8 cellular contexts compared by ENCODE assay signal in the genomic region with DNA sequence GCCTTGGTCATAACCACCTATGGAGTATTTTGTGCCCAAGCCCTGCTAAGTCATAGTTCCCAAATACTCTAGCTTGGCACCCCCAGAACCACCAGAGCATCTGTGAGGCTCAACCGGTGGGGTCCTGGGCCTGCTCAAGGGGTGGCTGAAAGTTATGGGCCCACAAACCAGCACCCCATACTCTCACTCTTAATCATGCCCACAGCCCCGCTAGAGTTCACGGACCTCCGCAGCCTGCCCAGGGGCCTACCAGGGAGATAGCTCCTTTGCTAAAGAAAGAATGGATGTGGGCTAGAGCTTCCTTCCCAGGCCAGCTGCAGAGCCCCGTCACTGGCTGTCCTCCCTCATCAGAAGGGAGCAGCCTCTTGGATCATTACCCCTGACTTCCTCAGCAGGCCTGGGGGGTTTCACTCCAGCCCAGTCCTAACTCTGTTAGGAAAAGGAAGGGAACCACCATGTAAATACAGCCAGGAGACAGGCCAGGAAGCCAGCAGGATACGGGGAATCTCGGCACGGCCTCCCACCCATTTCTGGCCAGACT. TPM values are rescaled to one million over a fixed set of nuclear protein-coding genes. Genes with fewer than 3 reads are reported as not detected.
DNase-seq lines count a peak whose midpoint lies in the region; TF ChIP-seq lines count a peak whose summit lies in the region.

No MANE protein-coding gene starts in this region.

- TF ChIP-seq CTCF in astrocyte of the cerebellum (IDR thresholded peaks at IDR 0.05; ENCODE audit: low read depth, low read length, missing control alignments) (no peak), liver (IDR thresholded peaks at IDR 0.05; ENCODE audit: low read depth, low read length, missing input control) (no peak), transverse colon (IDR thresholded peaks at IDR 0.05) (no peak)

- H3K9me3 ChIP-seq in liver (ENCODE audit: control insufficient read depth in 4 of 4, low read length in 3 of 4) (no peaks in the 10 kb centered on the region), transverse colon (no peaks in the 10 kb centered on the region)

- in situ Hi-C loops in astrocyte of the cerebellum (cut with HindIII; ENCODE audit: low sequenced_read_pairs) (no loop called here), transverse colon (cut with MboI; ENCODE audit: low pct_ligation_motif_present in 1 of 4, low pct_unique_long_range_greater_than_20kb in 1 of 4, low sequenced_read_pairs in 3 of 4) (no loop called here)

- peak overlapping the region; percentile 94 for H3K27ac Mint-ChIP-seq in activated T-cell treated with anti-CD3 and anti-CD28 coated beads, Interleukin-2, amount 50 U/mL, for 24 hours

- H3K4me1 Mint-ChIP-seq in activated T-cell treated with anti-CD3 and anti-CD28 coated beads, Interleukin-2, amount 50 U/mL, for 24 hours (ENCODE audit: low read depth) = peaks cover 78% of the 10 kb centered on the region

- peak overlapping the region; percentile 64 to 72 for H3K27ac ChIP-seq in liver (ENCODE audit: low read depth in 1 of 2, low read length in 2 of 2)
- peak overlapping the region; percentile 82 to 93 (median 88) for H3K27ac ChIP-seq in transverse colon

- H3K4me1 ChIP-seq in liver (ENCODE audit: control insufficient read depth in 4 of 4, insufficient read depth in 4 of 4, low read length in 3 of 4) (peaks cover 4 to 53% (median 41%) of the 10 kb centered on the region in 4 donors), transverse colon (peaks cover 37 to 56% (median 50%) of the 10 kb centered on the region in 4 donors)

- H3K27me3 ChIP-seq in liver (ENCODE audit: control insufficient read depth in 4 of 4, insufficient read depth in 4 of 4, low read length in 3 of 4) (no peaks in the 10 kb centered on the region), transverse colon (no peaks in the 10 kb centered on the region)

- no peaks in the 10 kb centered on the region for H3K27me3 Mint-ChIP-seq in activated T-cell treated with anti-CD3 and anti-CD28 coated beads, Interleukin-2, amount 50 U/mL, for 24 hours

- TF ChIP-seq POLR2A in transverse colon (IDR thresholded peaks at IDR 0.05) = no peak

- peaks cover 33% of the 10 kb centered on the region for H3K36me3 Mint-ChIP-seq in activated T-cell treated with anti-CD3 and anti-CD28 coated beads, Interleukin-2, amount 50 U/mL, for 24 hours (ENCODE audit: low read depth)

- no peak for TF ChIP-seq EP300 in transverse colon (IDR thresholded peaks at IDR 0.05; ENCODE audit: low read depth)

- H3K9me3 Mint-ChIP-seq in activated T-cell treated with anti-CD3 and anti-CD28 coated beads, Interleukin-2, amount 50 U/mL, for 24 hours = no peaks in the 10 kb centered on the region

- H3K4me3 Mint-ChIP-seq in activated T-cell treated with anti-CD3 and anti-CD28 coated beads, Interleukin-2, amount 50 U/mL, for 24 hours = peak overlapping the region; percentile 96

- intact Hi-C loops in transverse colon (cut with DNase I; ENCODE audit: low total_unique reads) = no loop called here

- peak overlapping the region in 1 of 2 donors; percentile 75 for H3K9ac ChIP-seq in liver (ENCODE audit: low read depth in 1 of 2, low read length in 2 of 2)

- H3K4me3 ChIP-seq in astrocyte of the cerebellum (ENCODE audit: low read depth, low read length) (peak overlapping the region; percentile 73), liver (ENCODE audit: low read depth in 1 of 3, low read length in 3 of 3) (peak overlapping the region in 2 of 3 donors; percentile 52 to 86), transverse colon (peak overlapping the region; percentile 69 to 87 (median 84))

- no peak for TF ChIP-seq RAD21 in liver (IDR thresholded peaks at IDR 0.05)

- 45% methylated on average over 8 of the region's 8 CpGs for WGBS in liver
- 34% methylated on average over 8 of the region's 8 CpGs; no CpG with 5 or more reads in 1 of the 2 donors for WGBS in transverse colon (ENCODE audit: low coverage in 1 of 2), 2 donors

- H3K36me3 ChIP-seq in liver (ENCODE audit: control insufficient read depth in 4 of 4, insufficient read depth in 3 of 4, low read depth in 1 of 4, low read length in 3 of 4) = no peaks in the 10 kb centered on the region
- no peaks in the 10 kb centered on the region for H3K36me3 ChIP-seq in transverse colon

- DNase-seq in activated T-cell treated with anti-CD3 and anti-CD28 coated beads, Interleukin-2, amount 50 U/mL, for 24 hours = no peak
- no peak for DNase-seq in activated T-cell treated with anti-CD3 and anti-CD28 coated beads, Interleukin-2, amount 50 U/mL, for 1 hour
- DNase-seq in astrocyte of the cerebellum (ENCODE audit: low read depth) (no peak), transverse colon (no peak), foreskin melanocyte (no peak), NCI-H2029 (lab: John Stamatoyannopoulos, UW) (no peak), H4 (ENCODE audit: low spot score) (no peak)

TF ChIP-seq in liver, 16 proteins besides CTCF, POLR2A, EP300 and RAD21 (continues in another document):
- TF ChIP-seq EGR1 (IDR thresholded peaks at IDR 0.05; ENCODE audit: low read depth in 2 of 2) (no peak), RXRA (IDR thresholded peaks at IDR 0.05) (no peak), HNF4G (IDR thresholded peaks at IDR 0.05) (no peak), HNF4A (conservative IDR thresholded peaks at IDR 0.05) (no peak), FOXA1 (IDR thresholded peaks at IDR 0.05) (no peak), TAF1 (conservative IDR thresholded peaks at IDR 0.05) (no peak), JUND (IDR thresholded peaks at IDR 0.05) (no peak), SP1 (IDR thresholded peaks at IDR 0.05) (no peak), FOXA2 (IDR thresholded peaks at IDR 0.05) (no peak), GABPA (IDR thresholded peaks at IDR 0.05 in 1 of 2, conservative IDR thresholded peaks at IDR 0.05 in 1 of 2) (no peak), NR2F2 (IDR thresholded peaks at IDR 0.05) (no peak), YY1 (IDR thresholded peaks at IDR 0.05) (no peak)
- TF ChIP-seq, protein P1, sequence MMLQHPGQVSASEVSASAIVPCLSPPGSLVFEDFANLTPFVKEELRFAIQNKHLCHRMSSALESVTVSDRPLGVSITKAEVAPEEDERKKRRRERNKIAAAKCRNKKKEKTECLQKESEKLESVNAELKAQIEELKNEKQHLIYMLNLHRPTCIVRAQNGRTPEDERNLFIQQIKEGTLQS (IDR thresholded peaks at IDR 0.05) = no peak
- TF ChIP-seq, protein P2, sequence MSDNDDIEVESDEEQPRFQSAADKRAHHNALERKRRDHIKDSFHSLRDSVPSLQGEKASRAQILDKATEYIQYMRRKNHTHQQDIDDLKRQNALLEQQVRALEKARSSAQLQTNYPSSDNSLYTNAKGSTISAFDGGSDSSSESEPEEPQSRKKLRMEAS (IDR thresholded peaks at IDR 0.05) = no peak
- TF ChIP-seq, protein P3, sequence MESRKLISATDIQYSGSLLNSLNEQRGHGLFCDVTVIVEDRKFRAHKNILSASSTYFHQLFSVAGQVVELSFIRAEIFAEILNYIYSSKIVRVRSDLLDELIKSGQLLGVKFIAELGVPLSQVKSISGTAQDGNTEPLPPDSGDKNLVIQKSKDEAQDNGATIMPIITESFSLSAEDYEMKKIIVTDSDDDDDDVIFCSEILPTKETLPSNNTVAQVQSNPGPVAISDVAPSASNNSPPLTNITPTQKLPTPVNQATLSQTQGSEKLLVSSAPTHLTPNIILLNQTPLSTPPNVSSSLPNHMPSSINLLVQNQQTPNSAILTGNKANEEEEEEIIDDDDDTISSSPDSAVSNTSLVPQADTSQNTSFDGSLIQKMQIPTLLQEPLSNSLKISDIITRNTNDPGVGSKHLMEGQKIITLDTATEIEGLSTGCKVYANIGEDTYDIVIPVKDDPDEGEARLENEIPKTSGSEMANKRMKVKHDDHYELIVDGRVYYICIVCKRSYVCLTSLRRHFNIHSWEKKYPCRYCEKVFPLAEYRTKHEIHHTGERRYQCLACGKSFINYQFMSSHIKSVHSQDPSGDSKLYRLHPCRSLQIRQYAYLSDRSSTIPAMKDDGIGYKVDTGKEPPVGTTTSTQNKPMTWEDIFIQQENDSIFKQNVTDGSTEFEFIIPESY (IDR thresholded peaks at IDR 0.05) = no peak

RNA-seq across cellular contexts. Expression of a gene that starts 1.4 kb away (rescaled TPM):
- total RNA-seq in liver (10 to 100 TPM in 1 of 2 donors, 1 to 10 TPM in 1; 4.3 to 11.1 TPM), transverse colon (10 to 100 TPM; 39.2 to 71.8 (median 41.3) TPM)
- polyA plus RNA-seq in liver = 1 to 10 TPM; 2.2 to 5.4 TPM
- total RNA-seq in H4 (2014; rRNA removed; shearing (Covaris generic)) = 10.8 and 11.7 TPM in 2 replicates

RNA-seq across cellular contexts. Expression of a gene that starts 4.8 kb away (rescaled TPM):
- total RNA-seq in liver (1 to 10 TPM in 1 of 2 donors, under 1 TPM in 1; 0.50 to 1.6 TPM), transverse colon (1 to 10 TPM; 2.9 to 8.6 (median 5.6) TPM)
- under 1 TPM; 0.06 to 0.52 TPM for polyA plus RNA-seq in liver
- total RNA-seq in H4 (2014; rRNA removed; shearing (Covaris generic)) = 2.9 and 3.8 TPM in 2 replicates

RNA-seq across cellular contexts. Expression of a gene that starts 19.6 kb away (rescaled TPM):
- total RNA-seq in liver (10 to 100 TPM; 15.2 to 33.7 TPM), transverse colon (100 to 1,000 TPM in 1 of 4 donors, 10 to 100 TPM in 3; 47.8 to 144 (median 87.7) TPM)
- polyA plus RNA-seq in liver = 10 to 100 TPM; 12.2 to 42.6 TPM
- total RNA-seq in H4 (2014; rRNA removed; shearing (Covaris generic)) = 16.0 and 23.3 TPM in 2 replicates

RNA-seq across cellular contexts. Expression of a gene that starts 21.2 kb away (rescaled TPM):
- total RNA-seq in liver (10 to 100 TPM in 1 of 2 donors, 1 to 10 TPM in 1; 5.6 to 25.7 TPM), transverse colon (10 to 100 TPM; 18.7 to 38.0 (median 24.6) TPM)
- polyA plus RNA-seq in liver = 10 to 100 TPM in 1 of 2 donors, 1 to 10 TPM in 1; 6.6 to 14.7 TPM
- 6.2 and 8.6 TPM in 2 replicates for total RNA-seq in H4 (2014; rRNA removed; shearing (Covaris generic))

RNA-seq across cellular contexts. Expression of a gene that starts 34.6 kb away (rescaled TPM):
- total RNA-seq in liver (1 to 10 TPM in 1 of 2 donors, under 1 TPM in 1; 0.23 to 3.0 TPM), transverse colon (10 to 100 TPM; 12.2 to 37.4 (median 13.9) TPM)
- polyA plus RNA-seq in liver = under 1 TPM; 0.44 to 0.75 TPM
- 0.14 and 1.2 TPM in 2 replicates for total RNA-seq in H4 (2014; rRNA removed; shearing (Covaris generic))
